In genomic region chr1:207670997-207671396, GRCh38 we compare ENCODE assay signal across 16 cellular contexts. TPM values are rescaled to one million over a fixed set of nuclear protein-coding genes. Genes with fewer than 3 reads are reported as not detected.
"Had no signal": no experiment of that assay in that cellular context is flagged by ENCODE, and none has a peak within 500 bp of the region (broad histone marks: within the 10 kb centered on the region; RNA-seq: fewer than 3 reads in every experiment).

No MANE protein-coding gene starts in this region.

- H3K36me3 ChIP-seq: brain microvascular endothelial cell, esophagus squamous epithelium, left lung had no signal

- H3K27ac ChIP-seq: brain microvascular endothelial cell, esophagus squamous epithelium, left lung, psoas muscle had no signal

- H3K4me1 ChIP-seq: psoas muscle had no signal

- DNase-seq: activated CD4-positive, alpha-beta T cell treated with anti-CD3 and anti-CD28 coated beads, Interleukin-2, amount 50 U/mL, for 48 hours; activated CD4-positive, CD25-positive, alpha-beta regulatory T cell; activated CD8-positive, alpha-beta memory T cell treated with anti-CD3 and anti-CD28 coated beads, Interleukin-2, amount 10 ng/mL, durations not matched to agents 7 days and 5 days; activated effector memory CD4-positive, alpha-beta T cell treated with Interleukin-2 at 50 U/mL for 16 hours; activated T-cell treated with anti-CD3 and anti-CD28 coated beads, Interleukin-2, amount 50 U/mL, for 24 hours; brain microvascular endothelial cell; esophagus squamous epithelium; foreskin fibroblast; left lung; occipital lobe; psoas muscle; stimulated activated CD4-positive, alpha-beta T cell treated with anti-CD3 and anti-CD28 coated beads, Interleukin-12 subunit alpha, Interleukin-12 subunit beta, amount 100 ng/mL, for 4 hours; stimulated activated naive CD4-positive, alpha-beta T cell; substantia nigra; T-helper 2 cell had no signal

- H3K9me3 ChIP-seq: esophagus squamous epithelium, left lung, psoas muscle had no signal

- H3K4me3 ChIP-seq: esophagus squamous epithelium, left lung, psoas muscle had no signal

RNA-seq across cellular contexts. Expression of gene CR1L, which starts 26.1 kb away (rescaled TPM):
- total RNA-seq: activated CD8-positive, alpha-beta memory T cell treated with anti-CD3 and anti-CD28 coated beads, Interleukin-2, amount 10 ng/mL, durations not matched to agents 7 days and 5 days; dermis microvascular lymphatic vessel endothelial cell; esophagus squamous epithelium; psoas muscle had no signal
